Comparison of ENCODE assay signal across 8 cellular contexts in the genomic region with DNA sequence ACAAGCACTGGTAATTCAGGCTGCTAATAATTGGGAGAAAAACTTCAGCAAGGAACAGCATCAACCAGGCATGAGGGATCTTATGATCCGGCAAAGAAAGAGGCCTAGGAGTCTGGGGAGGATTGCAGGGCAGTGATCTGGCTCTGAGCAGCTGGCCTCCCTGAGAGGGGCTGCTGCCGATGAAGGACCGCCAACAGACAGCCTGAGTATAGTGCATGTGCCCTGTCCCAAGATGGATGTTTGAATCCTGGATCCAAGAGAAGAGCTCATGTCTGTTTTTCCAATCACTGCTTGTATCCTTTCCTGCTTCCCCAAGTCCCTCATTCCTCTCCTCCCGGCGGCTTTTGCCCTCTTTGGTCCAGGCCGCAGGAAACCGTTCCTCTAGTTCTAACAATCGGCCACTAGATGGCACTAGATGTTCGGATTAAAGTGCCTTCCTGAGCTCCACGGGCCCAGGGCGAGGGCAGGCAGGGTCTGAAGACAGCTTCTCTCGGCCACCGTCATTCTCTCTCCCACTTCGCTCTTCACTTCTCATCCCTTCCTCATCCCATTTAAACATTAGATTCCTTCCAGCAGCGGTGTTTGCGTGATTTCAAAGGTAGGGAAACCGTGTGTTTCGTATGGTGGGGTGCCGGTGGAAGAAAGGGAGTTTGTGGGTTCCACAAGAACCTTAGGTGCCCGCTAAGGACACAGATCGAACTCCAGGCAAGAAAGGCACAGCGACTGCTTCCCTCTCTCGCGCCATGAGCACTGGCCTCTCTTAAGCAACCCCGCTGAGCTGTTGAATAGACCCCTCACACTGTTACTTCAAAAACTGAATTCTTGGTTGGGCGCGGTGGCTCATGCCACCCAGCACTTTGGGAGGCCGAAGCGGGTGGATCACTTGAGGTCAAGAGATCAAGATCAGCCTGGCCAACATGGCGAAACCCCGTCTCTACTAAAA.
DNase-seq lines count a peak whose midpoint lies in the region; ATAC-seq, FAIRE-seq and TF ChIP-seq lines count a peak whose summit lies in the region.

No MANE protein-coding gene starts in this region.

- no peaks in the 10 kb centered on the region for H4K20me1 ChIP-seq in OCI-LY3 (ENCODE audit: insufficient read depth, low read length)

- peak overlapping the region; percentile 42; the same call in 1 of the 2 replicates for H3K4me3 ChIP-seq in OCI-LY3 (ENCODE audit: low read length)
- H3K4me3 ChIP-seq in pancreas: no peak overlapping the region

- H3K4me2 ChIP-seq in OCI-LY3 (ENCODE audit: low read length): peak overlapping the region; percentile 61

- H3K4me1 Mint-ChIP-seq in activated T-cell treated with anti-CD3 and anti-CD28 coated beads, Interleukin-2, amount 50 U/mL, for 72 hours (ENCODE audit: low read depth): no peaks in the 10 kb centered on the region

- no peak overlapping the region for H3K27ac Mint-ChIP-seq in activated T-cell treated with anti-CD3 and anti-CD28 coated beads, Interleukin-2, amount 50 U/mL, for 72 hours

- H3K9ac ChIP-seq in OCI-LY3 (ENCODE audit: low read length): no peak overlapping the region

- FAIRE-seq in pancreas (lab: Jason Lieb, UNC): no peak

- no peak overlapping the region for H3K4me3 Mint-ChIP-seq in activated T-cell treated with anti-CD3 and anti-CD28 coated beads, Interleukin-2, amount 50 U/mL, for 72 hours

- H3K27me3 Mint-ChIP-seq in activated T-cell treated with anti-CD3 and anti-CD28 coated beads, Interleukin-2, amount 50 U/mL, for 72 hours (ENCODE audit: low read depth): no peaks in the 10 kb centered on the region

- peak; percentile 97 for ATAC-seq in GM21529 (IDR thresholded peaks at IDR 0.05; ENCODE audit: unreplicated experiment)
- peak; percentile 61 to 70 for ATAC-seq in activated T-cell treated with anti-CD3 and anti-CD28 coated beads, Interleukin-2, amount 50 U/mL, for 72 hours (replicated peaks in 1 of 2)
- peak; percentile 91 to 99 (median 98) for ATAC-seq in pancreas

- no peaks in the 10 kb centered on the region for H3K79me2 ChIP-seq in OCI-LY3 (ENCODE audit: low read length)

- no peaks in the 10 kb centered on the region for H3K36me3 Mint-ChIP-seq in activated T-cell treated with anti-CD3 and anti-CD28 coated beads, Interleukin-2, amount 50 U/mL, for 72 hours (ENCODE audit: insufficient read depth in 2 of 2)

- DNase-seq in EH (ENCODE audit: low read depth): peak; percentile 73
- peak; percentile 51 for DNase-seq in HuH-7.5 (ENCODE audit: low spot score)
- peak; percentile 55 to 63 for DNase-seq in activated T-cell treated with anti-CD3 and anti-CD28 coated beads, Interleukin-2, amount 50 U/mL, for 72 hours
- DNase-seq in globus pallidus (ENCODE audit: low spot score): peak; percentile 63
- peak; percentile 49 to 80 (median 68) for DNase-seq in pancreas
- DNase-seq in mesenteric fat pad (ENCODE audit: low spot score): no peak

- H3K36me3 ChIP-seq in OCI-LY3 (replicated peaks; ENCODE audit: low read depth, low read length) (no peaks in the 10 kb centered on the region), pancreas (no peaks in the 10 kb centered on the region)

- no peak overlapping the region for H3K27ac ChIP-seq in OCI-LY3 (ENCODE audit: low read length)
- no peak overlapping the region for H3K27ac ChIP-seq in pancreas

- peak overlapping the region; percentile 93 for H2AFZ ChIP-seq in OCI-LY3 (ENCODE audit: low read depth, low read length)

- WGBS in pancreas, 2 donors: 39 to 43% methylated on average over 31 of the region's 31 CpGs

- TF ChIP-seq CTCF in OCI-LY3 (IDR thresholded peaks at IDR 0.05; ENCODE audit: low read depth, low read length) (peak; percentile 68), pancreas (IDR thresholded peaks at IDR 0.05) (peak; percentile 49 to 82 (median 60))

- H3K9me3 ChIP-seq in OCI-LY3 (ENCODE audit: insufficient read depth, low read length): no peaks in the 10 kb centered on the region
- H3K9me3 ChIP-seq in pancreas: no peaks in the 10 kb centered on the region

- no peaks in the 10 kb centered on the region for H3K4me1 ChIP-seq in OCI-LY3 (ENCODE audit: low read length)
- no peaks in the 10 kb centered on the region for H3K4me1 ChIP-seq in pancreas

- intact Hi-C loops in pancreas (cut with DNase I): loop anchor here in 1 of 3 donors (5.0 to 10.0 kb wide), 2 partner anchors 500 to 603 kb away; no protein-coding TSS in a partner anchor

- H3K9me3 Mint-ChIP-seq in activated T-cell treated with anti-CD3 and anti-CD28 coated beads, Interleukin-2, amount 50 U/mL, for 72 hours: no peaks in the 10 kb centered on the region

- H3K27me3 ChIP-seq in OCI-LY3 (ENCODE audit: low read depth, low read length) (no peaks in the 10 kb centered on the region), pancreas (no peaks in the 10 kb centered on the region)
